13 cellular contexts compared by ENCODE assay signal in genomic region chr15:31503758-31504461, GRCh38.
"Had no signal": no experiment of that assay in that cellular context is flagged by ENCODE, and none has a peak within 500 bp of the region (broad histone marks: within the 10 kb centered on the region; RNA-seq: fewer than 3 reads in every experiment).

No MANE protein-coding gene starts in this region.

- H3K9me3 ChIP-seq: body of pancreas, gastrocnemius medialis, heart right ventricle, stomach, upper lobe of right lung had no signal

- H3K27ac Mint-ChIP-seq: activated CD4-positive, alpha-beta T cell treated with anti-CD3 and anti-CD28 coated beads, Interleukin-2, amount 10 ng/mL, durations not matched to agents 7 days and 5 days; activated naive CD4-positive, alpha-beta T cell treated with anti-CD3 and anti-CD28 coated beads for 36 hours had no signal

- H3K36me3 Mint-ChIP-seq: naive thymus-derived CD8-positive, alpha-beta T cell had no signal

- H3K36me3 ChIP-seq: gastrocnemius medialis, heart right ventricle, upper lobe of right lung had no signal

- H3K27me3 ChIP-seq: body of pancreas, gastrocnemius medialis, heart right ventricle, stomach, upper lobe of right lung had no signal

- H3K4me1 Mint-ChIP-seq: activated CD4-positive, alpha-beta T cell treated with anti-CD3 and anti-CD28 coated beads, Interleukin-2, amount 10 ng/mL, durations not matched to agents 7 days and 5 days; naive thymus-derived CD8-positive, alpha-beta T cell had no signal

- H3K9me3 Mint-ChIP-seq: activated CD4-positive, alpha-beta T cell treated with anti-CD3 and anti-CD28 coated beads, Interleukin-2, amount 10 ng/mL, durations not matched to agents 7 days and 5 days had no signal

- H3K4me3 Mint-ChIP-seq: activated CD4-positive, alpha-beta T cell treated with anti-CD3 and anti-CD28 coated beads, Interleukin-2, amount 10 ng/mL, durations not matched to agents 7 days and 5 days; activated naive CD4-positive, alpha-beta T cell treated with anti-CD3 and anti-CD28 coated beads for 36 hours; naive thymus-derived CD8-positive, alpha-beta T cell had no signal

- H3K27me3 Mint-ChIP-seq: naive thymus-derived CD8-positive, alpha-beta T cell had no signal

- H3K4me3 ChIP-seq: body of pancreas, gastrocnemius medialis, heart right ventricle, stomach, upper lobe of right lung had no signal

- H3K4me1 ChIP-seq: body of pancreas, gastrocnemius medialis, stomach, upper lobe of right lung had no signal

- H3K27ac ChIP-seq: body of pancreas, gastrocnemius medialis, heart right ventricle, stomach, upper lobe of right lung had no signal

- ATAC-seq: activated CD4-positive, CD25-positive, alpha-beta regulatory T cell treated with anti-CD3 and anti-CD28 coated beads, Interleukin-2, amount 50 U/mL, for 24 hours; body of pancreas; gastrocnemius medialis; left ventricle myocardium superior; naive thymus-derived CD8-positive, alpha-beta T cell had no signal

- DNase-seq: activated CD4-positive, alpha-beta T cell treated with anti-CD3 and anti-CD28 coated beads, Interleukin-2, amount 10 ng/mL, durations not matched to agents 7 days and 5 days; activated naive CD4-positive, alpha-beta T cell treated with anti-CD3 and anti-CD28 coated beads for 36 hours; erythroblast; heart right ventricle; kidney glomerular epithelial cell; left ventricle myocardium superior; mesenchymal stem cell; stomach; upper lobe of right lung had no signal
